Comparison of ENCODE assay signal across 8 cellular contexts in genomic region chr18:79402977-79403722, GRCh38. TPM values are rescaled to one million over a fixed set of nuclear protein-coding genes. Genes with fewer than 3 reads are reported as not detected.
DNase-seq lines count a peak whose midpoint lies in the region; ATAC-seq and TF ChIP-seq lines count a peak whose summit lies in the region.

No MANE protein-coding gene starts in this region.

- H3K9me3 ChIP-seq in DOHH2 (ENCODE audit: control insufficient read depth, insufficient read depth, low read length): no peaks in the 10 kb centered on the region

- TF ChIP-seq CTCF in DOHH2 (IDR thresholded peaks at IDR 0.05; ENCODE audit: low read depth, low read length, poor library complexity, severe bottlenecking): no peak
- TF ChIP-seq CTCF in nephron progenitor cell (IDR thresholded peaks at IDR 0.05): no peak

- H3K27me3 Mint-ChIP-seq in nephron progenitor cell (ENCODE audit: low read depth, poor library complexity): peaks cover 20% of the 10 kb centered on the region

- ATAC-seq in GM21717 (IDR thresholded peaks at IDR 0.05; ENCODE audit: unreplicated experiment) (no peak), HG02981 (IDR thresholded peaks at IDR 0.05; ENCODE audit: unreplicated experiment) (no peak)

- H4K20me1 ChIP-seq in DOHH2 (ENCODE audit: control insufficient read depth, insufficient read depth, low read depth, low read length): 0 out of 2 replicates have a peak, but pooled peaks cover under 1% of the 10 kb centered on the region

- H3K27me3 ChIP-seq in DOHH2 (ENCODE audit: control insufficient read depth, low read length): no peaks in the 10 kb centered on the region

- peak overlapping the region; percentile 71 for H3K4me2 ChIP-seq in DOHH2 (ENCODE audit: low read length)

- peaks cover 10% of the 10 kb centered on the region for H3F3A ChIP-seq in DOHH2 (ENCODE audit: control insufficient read depth, insufficient read depth)

- H3K4me3 Mint-ChIP-seq in nephron progenitor cell: peak overlapping the region; percentile 29

- no peak overlapping the region for H3K27ac Mint-ChIP-seq in nephron progenitor cell

- no peak overlapping the region for H3K27ac ChIP-seq in DOHH2 (ENCODE audit: low read depth, low read length)

- peak overlapping the region; percentile 50 for H3K4me3 ChIP-seq in DOHH2 (ENCODE audit: low read length)

- DNase-seq in RPMI7951 (ENCODE audit: low read depth) (peak; percentile 27), epidermal melanocyte (ENCODE audit: insufficient read length, low spot score) (peak; percentile 98), nephron progenitor cell (peak; percentile 43), cortex of kidney (lab: John Stamatoyannopoulos, UW) (no peak), DMS53 (lab: John Stamatoyannopoulos, UW) (no peak)

- peaks cover 63% of the 10 kb centered on the region for H3K4me1 Mint-ChIP-seq in nephron progenitor cell

- H3K36me3 Mint-ChIP-seq in nephron progenitor cell (ENCODE audit: low read depth): peaks cover 13% of the 10 kb centered on the region

- peaks cover 4% of the 10 kb centered on the region for H3K9me3 Mint-ChIP-seq in nephron progenitor cell

- peaks cover 16% of the 10 kb centered on the region for H3K36me3 ChIP-seq in DOHH2 (ENCODE audit: control insufficient read depth, low read length)

- peaks cover 75% of the 10 kb centered on the region for H3K4me1 ChIP-seq in DOHH2 (ENCODE audit: control insufficient read depth, low read length)

- no peaks in the 10 kb centered on the region for H3K9me2 ChIP-seq in DOHH2 (replicated peaks; ENCODE audit: control insufficient read depth, low read length)

- H3K79me2 ChIP-seq in DOHH2 (ENCODE audit: control insufficient read depth, low read length): peaks cover 91% of the 10 kb centered on the region

RNA-seq across cellular contexts. Expression of gene NFATC1, which starts 7.4 kb away (rescaled TPM):
- 0.39 TPM in 1 of 2 replicates, not detected in the other for total RNA-seq in RPMI7951 (2014; rRNA removed; shearing (Covaris generic))

Comparison
In these comparisons a context has a peak if more than half of its experiments do, and no peak if none do; other contexts are left out.
1. DNase-seq: peak in RPMI7951 (single experiment), epidermal melanocyte (single experiment) and nephron progenitor cell (single experiment); none in cortex of kidney (single experiment) and DMS53 (single experiment).